ENCODE assay signal across 22 cellular contexts in the genomic region with DNA sequence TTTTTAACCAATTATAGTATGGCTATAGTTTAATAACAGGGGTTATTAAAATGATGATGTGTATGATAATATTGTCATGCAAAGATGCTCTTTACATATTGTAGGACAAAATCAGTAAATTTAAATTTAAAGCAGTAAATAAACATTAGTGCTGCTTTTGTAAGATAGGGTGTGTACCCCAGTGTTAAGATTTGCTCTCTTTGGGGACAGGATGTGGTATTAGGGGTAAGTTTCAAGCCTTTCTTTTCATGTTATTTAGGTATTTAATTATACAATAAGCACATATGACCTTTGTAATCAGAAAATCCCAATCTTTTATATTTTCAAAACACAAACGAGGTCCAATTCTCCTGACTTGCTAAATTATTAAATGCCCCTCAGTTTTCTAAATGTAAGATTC. TPM values are rescaled to one million over a fixed set of nuclear protein-coding genes. Genes with fewer than 3 reads are reported as not detected.
A peak's percentile ranks its signal among the peaks of the same experiment; 100 is the strongest.
DNase-seq lines count a peak whose midpoint lies in the region; ATAC-seq and FAIRE-seq lines count a peak whose summit lies in the region.
"Had no signal": no experiment of that assay in that cellular context is flagged by ENCODE, and none has a peak within 500 bp of the region (broad histone marks: within the 10 kb centered on the region; RNA-seq: fewer than 3 reads in every experiment).

No MANE protein-coding gene starts in this region.

- H3K27ac ChIP-seq in CD4-positive, alpha-beta memory T cell (ENCODE audit: low read depth, low read length) = no peak overlapping the region
- no peak overlapping the region for H3K27ac ChIP-seq in CD8-positive, alpha-beta memory T cell (ENCODE audit: low read depth, low read length)
- no peak overlapping the region for H3K27ac ChIP-seq in small intestine (ENCODE audit: low read depth in 1 of 2, low read length in 1 of 2)
- H3K27ac ChIP-seq in effector memory CD4-positive, alpha-beta T cell (ENCODE audit: insufficient read depth, low read length, poor library complexity, severe bottlenecking) = no peak overlapping the region
- H3K27ac ChIP-seq: C4-2B, GM23248 had no signal

- peaks cover 0 to 6% of the 10 kb centered on the region in 2 donors for H3K36me3 Mint-ChIP-seq in CD4-positive, alpha-beta memory T cell
- peaks cover 0 to 11% (median 7%) of the 10 kb centered on the region in 3 donors for H3K36me3 Mint-ChIP-seq in CD8-positive, alpha-beta memory T cell
- no peaks in the 10 kb centered on the region for H3K36me3 Mint-ChIP-seq in effector memory CD8-positive, alpha-beta T cell (ENCODE audit: insufficient read depth)

- no peak overlapping the region for H3K4me3 ChIP-seq in CD4-positive, alpha-beta memory T cell (ENCODE audit: low read length in 2 of 2)
- no peak overlapping the region for H3K4me3 ChIP-seq in CD8-positive, alpha-beta memory T cell (ENCODE audit: low read length)
- H3K4me3 ChIP-seq in small intestine (ENCODE audit: low read depth in 1 of 2, low read length in 2 of 2) = no peak overlapping the region
- no peak overlapping the region for H3K4me3 ChIP-seq in effector memory CD4-positive, alpha-beta T cell (ENCODE audit: insufficient read depth, low read depth, low read length, poor library complexity, severe bottlenecking)
- H3K4me3 ChIP-seq: GM23248, HAP-1, K562 had no signal

- peak overlapping the region in 7 of 8 donors; percentile 9 to 65 (median 47) for H3K4me3 Mint-ChIP-seq in CD4-positive, alpha-beta memory T cell
- H3K4me3 Mint-ChIP-seq in CD8-positive, alpha-beta memory T cell = peak overlapping the region; percentile 17 to 75 (median 49)
- H3K4me3 Mint-ChIP-seq in effector memory CD8-positive, alpha-beta T cell = peak overlapping the region; percentile 15 to 71

- WGBS in small intestine, 3 donors = 6 to 25% (median 8%) methylated on average over 1 of the region's 1 CpG

- H3K27ac Mint-ChIP-seq in CD4-positive, alpha-beta memory T cell = peak overlapping the region in 3 of 7 donors; percentile 5 to 87 (median 57)
- H3K27ac Mint-ChIP-seq in CD8-positive, alpha-beta memory T cell = peak overlapping the region in 6 of 8 donors; percentile 1 to 83 (median 55)
- H3K27ac Mint-ChIP-seq in effector memory CD8-positive, alpha-beta T cell = peak overlapping the region; percentile 6 to 88

- CTCF ChIA-PET in CD4-positive, alpha-beta memory T cell (lab: Charles Lee; ENCODE audit: partially characterized antibody) = no interaction called here
- CTCF ChIA-PET in CD8-positive, alpha-beta memory T cell (lab: Charles Lee) = no interaction called here

- H3K9me3 ChIP-seq in CD4-positive, alpha-beta memory T cell (ENCODE audit: control insufficient read depth in 1 of 2, low read length in 2 of 2) = no peaks in the 10 kb centered on the region
- H3K9me3 ChIP-seq in CD8-positive, alpha-beta memory T cell (ENCODE audit: low read length) = no peaks in the 10 kb centered on the region
- H3K9me3 ChIP-seq in small intestine (ENCODE audit: control insufficient read depth, low read depth) = peaks cover 1% of the 10 kb centered on the region
- H3K9me3 ChIP-seq in effector memory CD4-positive, alpha-beta T cell (ENCODE audit: control insufficient read depth, low read length) = no peaks in the 10 kb centered on the region
- H3K9me3 ChIP-seq: HAP-1 had no signal

- peak; percentile 78 for ATAC-seq in effector memory CD8-positive, alpha-beta T cell (replicated peaks)
- no peak for ATAC-seq in HG02973 (IDR thresholded peaks at IDR 0.05; ENCODE audit: unreplicated experiment)
- ATAC-seq: K562 had no signal

- peaks cover 12 to 41% (median 27%) of the 10 kb centered on the region in 4 donors for H3K4me1 Mint-ChIP-seq in CD4-positive, alpha-beta memory T cell
- peaks cover 51 to 57% (median 53%) of the 10 kb centered on the region in 3 donors for H3K4me1 Mint-ChIP-seq in CD8-positive, alpha-beta memory T cell
- peaks cover 38 to 66% of the 10 kb centered on the region in 2 donors for H3K4me1 Mint-ChIP-seq in effector memory CD8-positive, alpha-beta T cell (ENCODE audit: low read depth in 2 of 2)

- H3K36me3 ChIP-seq in CD4-positive, alpha-beta memory T cell (ENCODE audit: insufficient read depth, low read length) = no peaks in the 10 kb centered on the region
- H3K36me3 ChIP-seq in CD8-positive, alpha-beta memory T cell (ENCODE audit: insufficient read depth, low read length) = no peaks in the 10 kb centered on the region
- H3K36me3 ChIP-seq in small intestine (ENCODE audit: control insufficient read depth in 2 of 2, insufficient read depth in 2 of 2, low read length in 2 of 2) = no peaks in the 10 kb centered on the region
- no peaks in the 10 kb centered on the region for H3K36me3 ChIP-seq in effector memory CD4-positive, alpha-beta T cell (ENCODE audit: control insufficient read depth, insufficient read depth, low read length)
- H3K36me3 ChIP-seq: HAP-1 had no signal

- DNase-seq in CD4-positive, alpha-beta memory T cell = peak in 3 of 5 donors; percentile 6 to 19 (median 19)
- peak in 1 of 5 donors; percentile 19 for DNase-seq in CD8-positive, alpha-beta memory T cell
- no peak for DNase-seq in effector memory CD8-positive, alpha-beta T cell
- DNase-seq in small intestine (peak; percentile 5), retina (no peak)
- DNase-seq in effector memory CD4-positive, alpha-beta T cell = no peak
- DNase-seq: ACHN, Caco-2, GM23248, IMR-90 had no signal

- FAIRE-seq in small intestine (lab: Jason Lieb, UNC) = no peak
- FAIRE-seq: A204.1, D721Med, G401.6, GM12892, GM18507, HTR-8/SVneo, K562 had no signal

- peaks cover 3 to 16% (median 8%) of the 10 kb centered on the region in 8 donors for H3K9me3 Mint-ChIP-seq in CD4-positive, alpha-beta memory T cell
- H3K9me3 Mint-ChIP-seq in CD8-positive, alpha-beta memory T cell = peaks cover 6 to 12% (median 8%) of the 10 kb centered on the region in 5 donors
- peaks cover 7 to 8% of the 10 kb centered on the region in 2 donors for H3K9me3 Mint-ChIP-seq in effector memory CD8-positive, alpha-beta T cell

- peaks cover 26% of the 10 kb centered on the region for H3K4me1 ChIP-seq in CD4-positive, alpha-beta memory T cell (ENCODE audit: insufficient read depth, low read length)
- H3K4me1 ChIP-seq in CD8-positive, alpha-beta memory T cell (ENCODE audit: insufficient read depth, low read length) = peaks cover 16% of the 10 kb centered on the region
- H3K4me1 ChIP-seq in small intestine (ENCODE audit: control insufficient read depth in 2 of 2, insufficient read depth in 1 of 2, low read depth in 1 of 2, low read length in 1 of 2) = no peaks in the 10 kb centered on the region
- peaks cover 2% of the 10 kb centered on the region for H3K4me1 ChIP-seq in effector memory CD4-positive, alpha-beta T cell (ENCODE audit: control insufficient read depth, insufficient read depth, low read length, poor library complexity, severe bottlenecking)
- H3K4me1 ChIP-seq: Caco-2, HAP-1 had no signal

- H3K27me3 ChIP-seq in CD4-positive, alpha-beta memory T cell (ENCODE audit: insufficient read depth, low read length) = no peaks in the 10 kb centered on the region
- no peaks in the 10 kb centered on the region for H3K27me3 ChIP-seq in CD8-positive, alpha-beta memory T cell (ENCODE audit: insufficient read depth, low read length, poor library complexity, severe bottlenecking)
- peaks cover 0 to 5% of the 10 kb centered on the region in 2 donors for H3K27me3 ChIP-seq in small intestine (ENCODE audit: control insufficient read depth in 2 of 2, insufficient read depth in 2 of 2, low read length in 2 of 2)
- H3K27me3 ChIP-seq in effector memory CD4-positive, alpha-beta T cell (replicated peaks; ENCODE audit: control insufficient read depth, insufficient read depth, low read length, poor library complexity, severe bottlenecking) = no peaks in the 10 kb centered on the region

- peaks cover 1 to 8% of the 10 kb centered on the region in 2 donors for H3K27me3 Mint-ChIP-seq in CD4-positive, alpha-beta memory T cell
- peaks cover 0 to 2% of the 10 kb centered on the region in 2 donors for H3K27me3 Mint-ChIP-seq in CD8-positive, alpha-beta memory T cell
- no peaks in the 10 kb centered on the region for H3K27me3 Mint-ChIP-seq in effector memory CD8-positive, alpha-beta T cell

- POLR2A ChIA-PET in CD4-positive, alpha-beta memory T cell (lab: Charles Lee; ENCODE audit: partially characterized antibody) = no interaction called here
- POLR2A ChIA-PET in CD8-positive, alpha-beta memory T cell (lab: Charles Lee) = no interaction called here

- intact Hi-C loops in CD4-positive, alpha-beta memory T cell (cut with micrococcal nuclease) = no loop called here

RNA-seq across cellular contexts. Expression of gene RPH3A, which starts 39.7 kb away (rescaled TPM):
- total RNA-seq in CD4-positive, alpha-beta memory T cell = not detected
- not detected for polyA plus RNA-seq in CD4-positive, alpha-beta memory T cell
- not detected for total RNA-seq in CD8-positive, alpha-beta memory T cell
- not detected for polyA plus RNA-seq in CD8-positive, alpha-beta memory T cell
- polyA plus RNA-seq in small intestine = under 1 TPM in 1 of 3 donors, not detected in 2; 0.97 TPM
- total RNA-seq: Caco-2, GM23248, H4, IMR-90, K562 had no signal
- polyA plus RNA-seq: BJ, GM23248, IMR-90 had no signal

Comparison
In these comparisons a context has a peak if more than half of its experiments do, and no peak if none do; other contexts are left out.
1. DNase-seq: peak in CD4-positive, alpha-beta memory T cell (3 of 5) and small intestine (single experiment); none in effector memory CD8-positive, alpha-beta T cell (0 of 3), retina (single experiment) and effector memory CD4-positive, alpha-beta T cell (0 of 3).
2. Peak in every context shown above with its lines, with median percentiles within 50 percentile points of each other: H3K4me3 Mint-ChIP-seq.